In the genomic region with DNA sequence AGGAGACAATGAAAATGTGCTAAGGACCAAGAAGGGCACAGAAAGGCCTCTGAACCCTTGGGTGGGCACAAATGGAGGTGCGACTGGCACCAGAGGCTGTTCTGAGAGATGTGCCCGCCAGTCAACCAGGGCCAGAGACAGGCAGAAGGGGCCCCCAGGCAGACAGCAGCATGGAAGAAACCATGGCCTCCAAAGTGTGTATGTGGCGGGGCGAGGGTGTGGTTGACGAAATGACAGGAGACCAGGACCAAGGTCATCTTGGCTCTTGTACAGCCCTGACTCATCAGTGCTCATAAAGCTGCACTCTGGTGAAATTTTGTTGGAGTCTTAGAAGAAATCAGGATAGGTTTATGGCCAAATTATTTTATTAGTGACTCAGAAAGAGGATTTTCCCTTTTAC, we compare ENCODE assay signal across 8 cellular contexts. TPM values are rescaled to one million over a fixed set of nuclear protein-coding genes. Genes with fewer than 3 reads are reported as not detected.
DNase-seq lines count a peak whose midpoint lies in the region; ATAC-seq and TF ChIP-seq lines count a peak whose summit lies in the region.

No MANE protein-coding gene starts in this region.

- H3K4me3 ChIP-seq in MG63 (no peak overlapping the region), epithelial cell of esophagus (ENCODE audit: low read length) (no peak overlapping the region)

- H3K36me3 ChIP-seq in MG63: peaks cover 46% of the 10 kb centered on the region

- DNase-seq in A172 (ENCODE audit: low spot score): peak; percentile 92
- peak; percentile 76 for DNase-seq in MG63
- peak; percentile 85 for DNase-seq in epithelial cell of esophagus (ENCODE audit: low read depth)
- peak; percentile 46 for DNase-seq in omental fat pad (ENCODE audit: low spot score)
- no peak for DNase-seq in DMS79 treated with DMSO at 0.1 percent for 48 hours (lab: John Stamatoyannopoulos, UW)
- no peak for DNase-seq in DMS53 (lab: John Stamatoyannopoulos, UW)

- TF ChIP-seq CTCF in epithelial cell of esophagus (IDR thresholded peaks at IDR 0.05; ENCODE audit: insufficient read depth, low read depth, low read length, missing control alignments): no peak
- TF ChIP-seq CTCF in omental fat pad (IDR thresholded peaks at IDR 0.05): no peak

- H3K27me3 ChIP-seq in MG63: no peaks in the 10 kb centered on the region

- no peaks in the 10 kb centered on the region for H3K9me3 ChIP-seq in MG63

- ATAC-seq in omental fat pad (ENCODE audit: low FRiP score): peak; percentile 47
- no peak for ATAC-seq in GM21423 (IDR thresholded peaks at IDR 0.05; ENCODE audit: unreplicated experiment)
- ATAC-seq in HG02798 (IDR thresholded peaks at IDR 0.05; ENCODE audit: poor library complexity, unreplicated experiment): no peak

RNA-seq across cellular contexts. Expression of gene MRPS24, which starts 4.0 kb away (rescaled TPM):
- total RNA-seq in A172 (2014; rRNA removed; shearing (Covaris generic)): 230 and 294 TPM in 2 replicates
- total RNA-seq in MG63 (2014; rRNA removed; shearing (Covaris generic); ENCODE audit: low replicate concordance): 107 and 198 TPM in 2 replicates
- 100 to 1,000 TPM in 1 of 4 donors, 10 to 100 TPM in 3; 69.8 to 109 (median 82.6) TPM for total RNA-seq in omental fat pad

RNA-seq across cellular contexts. Expression of gene URGCP, which starts 33.1 kb away (rescaled TPM):
- total RNA-seq in A172 (2014; rRNA removed; shearing (Covaris generic)): 37.8 and 41.8 TPM in 2 replicates
- 38.3 and 41.8 TPM in 2 replicates for total RNA-seq in MG63 (2014; rRNA removed; shearing (Covaris generic); ENCODE audit: low replicate concordance)
- 10 to 100 TPM; 25.2 to 45.3 (median 25.6) TPM for total RNA-seq in omental fat pad

RNA-seq across cellular contexts. Expression of gene UBE2D4, which starts 52.9 kb away (rescaled TPM):
- 14.3 and 23.9 TPM in 2 replicates for total RNA-seq in A172 (2014; rRNA removed; shearing (Covaris generic))
- 10.7 and 20.7 TPM in 2 replicates for total RNA-seq in MG63 (2014; rRNA removed; shearing (Covaris generic); ENCODE audit: low replicate concordance)
- total RNA-seq in omental fat pad: 10 to 100 TPM; 21.4 to 27.1 (median 24.2) TPM

Comparison
In these comparisons a context has a peak if more than half of its experiments do, and no peak if none do; other contexts are left out.
1. DNase-seq: peak in A172 (single experiment), MG63 (single experiment), epithelial cell of esophagus (single experiment) and omental fat pad (single experiment); none in DMS79 treated with DMSO at 0.1 percent for 48 hours (single experiment) and DMS53 (single experiment).